1 cellular context compared by ENCODE assay signal in the genomic region with DNA sequence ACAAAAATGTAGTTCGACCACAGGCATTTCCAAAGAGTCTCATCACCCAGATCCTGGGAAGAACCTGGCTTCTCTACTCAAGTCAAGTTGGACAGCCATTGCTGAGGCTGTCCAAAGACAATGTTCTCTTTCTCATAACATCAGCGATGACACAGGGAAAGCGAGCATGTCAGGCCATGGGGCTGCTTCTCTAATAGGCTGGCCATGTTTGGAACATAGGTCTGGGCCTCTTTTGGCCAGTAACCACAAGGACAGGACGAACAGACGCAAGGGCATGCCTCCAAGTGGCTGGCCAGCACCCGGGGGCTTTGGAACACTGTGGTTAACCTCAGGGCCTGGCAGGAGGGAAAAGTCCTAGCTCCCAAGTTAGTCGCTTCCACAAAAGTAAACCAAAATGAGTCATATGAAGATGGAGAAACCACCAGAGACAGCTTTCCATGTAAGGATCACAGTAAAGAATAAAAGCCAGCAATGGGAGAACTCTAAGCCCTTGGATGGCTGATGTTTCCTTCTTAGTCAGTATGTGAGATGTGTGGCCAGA.
TF ChIP-seq lines count a peak whose summit lies in the region.

No MANE protein-coding gene starts in this region.

TF ChIP-seq in IMR-90, 13 proteins besides CTCF, POLR2A, EP300 and RAD21:
- peak; percentile 84; the same call in 1 of the 2 replicates for TF ChIP-seq FOS (IDR thresholded peaks at IDR 0.05; ENCODE audit: low read depth, low read length)
- peak; percentile 29 for TF ChIP-seq BHLHE40 (IDR thresholded peaks at IDR 0.05; ENCODE audit: low read depth, low read length)
- 0 out of 2 replicates have a peak, but pooled peaks have one; percentile 12 for TF ChIP-seq MAZ (IDR thresholded peaks at IDR 0.05; ENCODE audit: borderline replicate concordance, low read depth, low read length)
- no peak for TF ChIP-seq RCOR1 (IDR thresholded peaks at IDR 0.05; ENCODE audit: insufficient replicate concordance, low read length)
- 0 out of 2 replicates have a peak, but pooled peaks have one; percentile 17 for TF ChIP-seq MXI1 (IDR thresholded peaks at IDR 0.05; ENCODE audit: borderline replicate concordance, low read depth, low read length)
- TF ChIP-seq CEBPB (IDR thresholded peaks at IDR 0.05; ENCODE audit: low read depth, low read length): peak; percentile 48; the same call in 1 of the 2 replicates
